Comparison of ENCODE assay signal across 29 cellular contexts in genomic region chr4:24071612-24072372, GRCh38.
"Had no signal": no experiment of that assay in that cellular context is flagged by ENCODE, and none has a peak within 500 bp of the region (broad histone marks: within the 10 kb centered on the region; RNA-seq: fewer than 3 reads in every experiment).

No MANE protein-coding gene starts in this region.

- H3K4me3 ChIP-seq: MG63, PC-9, SJSA1 had no signal

- DNase-seq: activated B cell treated with CpG ODN at 0.5 μM for 24 hours; activated CD4-positive, alpha-beta memory T cell treated with anti-CD3 and anti-CD28 coated beads for 36 hours; activated CD4-positive, alpha-beta T cell treated with anti-CD3 and anti-CD28 coated beads for 4 hours; activated CD4-positive, alpha-beta T cell treated with anti-CD3 and anti-CD28 coated beads, Interleukin-2, amount 50 U/mL, for 1 hour; activated CD4-positive, CD25-positive, alpha-beta regulatory T cell treated with anti-CD3 and anti-CD28 coated beads, Interleukin-2, amount 50 U/mL, for 72 hours; activated CD8-positive, alpha-beta memory T cell treated with anti-CD3 and anti-CD28 coated beads, Interleukin-2, amount 50 U/mL, for 4 hours; activated effector memory CD4-positive, alpha-beta T cell treated with Interleukin-2 at 50 U/mL for 16 hours; activated naive CD4-positive, alpha-beta T cell treated with anti-CD3 and anti-CD28 coated beads, Interleukin-2, amount 10 ng/mL, durations not matched to agents 7 days and 5 days; activated naive CD8-positive, alpha-beta T cell treated with anti-CD3 and anti-CD28 coated beads, Interleukin-2, amount 50 U/mL, for 24 hours; activated T-cell treated with anti-CD3 and anti-CD28 coated beads for 4 hours; activated T-cell treated with anti-CD3 and anti-CD28 coated beads, Interleukin-2, amount 50 U/mL, for 48 hours; anterior cingulate cortex; central memory CD4-positive, alpha-beta T cell; Kasumi-1; KG1; MG63; NCI-H1048; NCI-H1105 treated with DMSO at 0.1 percent for 48 hours; NCI-H1436 treated with DMSO at 0.1 percent for 48 hours; NCI-H1694 treated with DMSO at 0.1 percent for 48 hours; NCI-H2029; NCI-H345; NCI-H524 treated with DMSO at 0.1 percent for 48 hours; NCI-H748 treated with DMSO at 0.1 percent for 48 hours; PC-9; SHP77 treated with DMSO at 0.1 percent for 48 hours; SK-N-SH had no signal

- H3K9ac ChIP-seq: SK-N-SH had no signal

- H3K27me3 ChIP-seq: MG63, SJSA1 had no signal

- FAIRE-seq: bronchial epithelial cell had no signal

- H3K36me3 ChIP-seq: MG63, SJSA1 had no signal

- H3K9me3 ChIP-seq: MG63, SJSA1, SK-N-SH had no signal

- ATAC-seq: activated naive CD8-positive, alpha-beta T cell treated with anti-CD3 and anti-CD28 coated beads, Interleukin-2, amount 50 U/mL, for 24 hours had no signal

- H3K27ac ChIP-seq: PC-9 had no signal
